Comparison of ENCODE assay signal across 10 cellular contexts in the genomic region with DNA sequence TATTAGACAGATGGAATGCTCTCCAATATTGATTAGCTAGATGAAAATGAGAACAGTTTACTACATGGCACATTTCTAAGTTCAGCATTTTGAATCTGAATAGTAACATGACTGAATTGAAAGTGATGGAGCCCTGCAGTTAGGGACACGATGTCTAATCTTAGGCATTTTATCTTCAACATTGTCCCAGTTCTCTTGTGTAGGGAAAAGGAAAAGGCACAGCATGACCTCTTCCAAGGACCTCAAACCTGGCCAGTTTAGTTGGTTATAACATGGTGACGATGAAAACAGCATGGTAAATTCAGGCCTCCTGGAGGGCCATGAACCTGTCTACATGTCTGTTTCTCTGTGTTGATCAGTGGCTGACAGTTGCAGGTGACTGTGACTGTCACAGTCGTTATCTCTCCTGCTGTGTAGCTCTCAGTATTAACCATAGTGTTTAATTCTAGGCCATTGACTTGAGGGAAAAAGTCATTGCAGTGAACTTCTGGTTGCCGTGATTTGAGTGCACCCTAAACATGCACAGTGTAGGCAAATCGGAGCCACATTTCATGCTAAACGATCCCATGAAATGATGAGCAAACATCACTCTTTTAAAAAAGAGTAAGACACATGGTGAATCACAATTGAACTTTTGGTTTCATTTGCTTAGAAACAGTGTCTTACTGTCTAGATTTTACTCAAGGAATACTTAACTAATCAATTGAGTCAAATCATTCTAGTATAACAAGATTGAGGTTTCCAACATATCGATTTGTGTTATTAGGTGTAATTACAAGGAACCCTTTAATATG.
DNase-seq lines count a peak whose midpoint lies in the region; ATAC-seq and TF ChIP-seq lines count a peak whose summit lies in the region.
"Had no signal": no experiment of that assay in that cellular context is flagged by ENCODE, and none has a peak within 500 bp of the region (broad histone marks: within the 10 kb centered on the region; RNA-seq: fewer than 3 reads in every experiment).

No MANE protein-coding gene starts in this region.

- peak; percentile 56 for ATAC-seq in GM19351 (IDR thresholded peaks at IDR 0.05; ENCODE audit: unreplicated experiment)
- peak; percentile 71 for ATAC-seq in HG03066 (IDR thresholded peaks at IDR 0.05; ENCODE audit: low read depth, unreplicated experiment)
- peak; percentile 93 for ATAC-seq in activated T-helper 17 cell treated with anti-CD3 and anti-CD28 coated beads, Interleukin-2, amount 50 U/mL, for 72 hours (replicated peaks)

- POLR2A ChIA-PET in A673 (lab: Charles Lee; ENCODE audit: low non-redundant PET): no interaction called here

- no peak overlapping the region for H3K27ac ChIP-seq in A673 (ENCODE audit: low read depth, low read length, poor library complexity, severe bottlenecking)

- H3K36me3 ChIP-seq in A673 (ENCODE audit: insufficient read depth, low read length, poor library complexity, severe bottlenecking): no peaks in the 10 kb centered on the region

- no peaks in the 10 kb centered on the region for H3K27me3 Mint-ChIP-seq in activated T-helper 17 cell treated with anti-CD3 and anti-CD28 coated beads, Interleukin-2, amount 50 U/mL, for 72 hours
- no peaks in the 10 kb centered on the region for H3K27me3 Mint-ChIP-seq in chondrocyte (ENCODE audit: low read depth)

- peaks cover 30% of the 10 kb centered on the region for H3K4me1 Mint-ChIP-seq in activated T-helper 17 cell treated with anti-CD3 and anti-CD28 coated beads, Interleukin-2, amount 50 U/mL, for 72 hours
- no peaks in the 10 kb centered on the region for H3K4me1 Mint-ChIP-seq in chondrocyte (ENCODE audit: low read depth)
- H3K4me1 Mint-ChIP-seq: nephron had no signal

- no peaks in the 10 kb centered on the region for H3K9me3 Mint-ChIP-seq in activated T-helper 17 cell treated with anti-CD3 and anti-CD28 coated beads, Interleukin-2, amount 50 U/mL, for 72 hours
- H3K9me3 Mint-ChIP-seq in chondrocyte (ENCODE audit: low read depth): no peaks in the 10 kb centered on the region
- H3K9me3 Mint-ChIP-seq: nephron had no signal

- CTCF ChIA-PET in A673 (lab: Charles Lee): no interaction called here

- peak overlapping the region; percentile 92 for H3K27ac Mint-ChIP-seq in activated T-helper 17 cell treated with anti-CD3 and anti-CD28 coated beads, Interleukin-2, amount 50 U/mL, for 72 hours
- no peak overlapping the region for H3K27ac Mint-ChIP-seq in chondrocyte (ENCODE audit: unreplicated experiment)
- H3K27ac Mint-ChIP-seq: nephron had no signal

- TF ChIP-seq CTCF in A673 (conservative IDR thresholded peaks at IDR 0.05; ENCODE audit: low read depth, low read length) (no peak), chondrocyte (IDR thresholded peaks at IDR 0.05) (no peak)

- DNase-seq in COR-L47 (lab: John Stamatoyannopoulos, UW): peak; percentile 7
- DNase-seq in A673 (ENCODE audit: low spot score): no peak
- DNase-seq in chondrocyte (ENCODE audit: low spot score): no peak
- no peak for DNase-seq in COLO668 (lab: John Stamatoyannopoulos, UW; ENCODE audit: unreplicated experiment)
- DNase-seq in SIG-M5 treated with dmso at 0.1 percent for 504 hours (lab: John Stamatoyannopoulos, UW; ENCODE audit: unreplicated experiment): no peak
- DNase-seq: DMS79 had no signal

- no TSS peak for BruUV-seq in A673 (replicated peaks; lab: Mats Ljungman, UMichigan)

- no peaks in the 10 kb centered on the region for H3K36me3 Mint-ChIP-seq in activated T-helper 17 cell treated with anti-CD3 and anti-CD28 coated beads, Interleukin-2, amount 50 U/mL, for 72 hours (ENCODE audit: low read depth)
- no peaks in the 10 kb centered on the region for H3K36me3 Mint-ChIP-seq in chondrocyte (ENCODE audit: low read depth)

- no peaks in the 10 kb centered on the region for H3K27me3 ChIP-seq in A673 (replicated peaks; ENCODE audit: insufficient read depth, low read depth, low read length, poor library complexity)

- no peaks in the 10 kb centered on the region for H3K4me1 ChIP-seq in A673 (ENCODE audit: insufficient read depth, low read length, poor library complexity, severe bottlenecking)

- H3K4me3 ChIP-seq in A673 (ENCODE audit: low read depth, low read length, poor library complexity, severe bottlenecking): no peak overlapping the region

- H3K9me3 ChIP-seq in A673 (ENCODE audit: low read depth, low read length, poor library complexity, severe bottlenecking): no peaks in the 10 kb centered on the region

- H3K4me3 Mint-ChIP-seq in activated T-helper 17 cell treated with anti-CD3 and anti-CD28 coated beads, Interleukin-2, amount 50 U/mL, for 72 hours: peak overlapping the region; percentile 69
- no peak overlapping the region for H3K4me3 Mint-ChIP-seq in chondrocyte (ENCODE audit: unreplicated experiment)
- H3K4me3 Mint-ChIP-seq: nephron had no signal

- intact Hi-C loops in A673 (cut with micrococcal nuclease; ENCODE audit: unreplicated experiment): no loop called here
